In the genomic region with DNA sequence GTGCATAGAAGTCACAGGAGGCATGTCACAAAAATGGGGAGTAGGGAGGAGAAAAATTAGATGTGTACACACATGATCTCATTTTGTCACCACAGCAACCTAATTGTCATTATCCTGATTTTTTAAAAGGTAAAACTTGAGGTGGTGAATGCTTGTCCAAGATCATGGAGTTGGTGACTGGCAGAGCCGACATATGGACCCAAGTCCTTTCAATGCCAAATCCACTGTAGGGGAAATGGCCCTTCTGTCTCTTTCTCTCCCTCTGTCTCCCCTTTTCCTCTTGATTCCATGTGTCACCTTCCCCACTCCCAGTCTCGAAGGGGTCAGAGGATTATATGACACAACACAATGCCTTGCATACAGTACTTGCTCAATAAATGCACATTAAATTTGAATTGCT, we compare ENCODE assay signal across 13 cellular contexts.
A peak's percentile ranks its signal among the peaks of the same experiment; 100 is the strongest.
DNase-seq lines count a peak whose midpoint lies in the region; ATAC-seq and TF ChIP-seq lines count a peak whose summit lies in the region.
"Had no signal": no experiment of that assay in that cellular context is flagged by ENCODE, and none has a peak within 500 bp of the region (broad histone marks: within the 10 kb centered on the region; RNA-seq: fewer than 3 reads in every experiment).

No MANE protein-coding gene starts in this region.

- H3K4me1 Mint-ChIP-seq in MCF 10A (ENCODE audit: insufficient read depth, unreplicated experiment): peaks cover 19% of the 10 kb centered on the region

- POLR2A ChIA-PET in MCF 10A (lab: Yijun Ruan, JAX): interaction anchor here (0.8 to 1.5 kb wide), 9 partner anchors 11 to 916 kb away, joined by 3 to 8 read pairs (median 3); no protein-coding TSS in a partner anchor

- CTCF ChIA-PET in MCF 10A (lab: Yijun Ruan, JAX): interaction anchor here (0.8 to 1.2 kb wide), 2 partner anchors 22 to 849 kb away, joined by 3 read pairs; no protein-coding TSS in a partner anchor

- no peaks in the 10 kb centered on the region for H3K4me1 ChIP-seq in breast epithelium
- H3K4me1 ChIP-seq in body of pancreas: peaks cover 5% of the 10 kb centered on the region
- H3K4me1 ChIP-seq in lower lobe of right lung: peaks cover 21% of the 10 kb centered on the region
- peaks cover 5 to 10% (median 8%) of the 10 kb centered on the region in 4 donors for H3K4me1 ChIP-seq in transverse colon

- H3K27ac Mint-ChIP-seq in MCF 10A (ENCODE audit: low read depth, unreplicated experiment): no peak overlapping the region
- H3K27ac Mint-ChIP-seq: nephron had no signal

- no peaks in the 10 kb centered on the region for H3K27me3 Mint-ChIP-seq in MCF 10A (ENCODE audit: insufficient read depth, unreplicated experiment)
- H3K27me3 Mint-ChIP-seq: IgD-negative memory B cell had no signal

- H3K9me3 Mint-ChIP-seq in MCF 10A (ENCODE audit: unreplicated experiment): no peaks in the 10 kb centered on the region
- H3K9me3 Mint-ChIP-seq: IgD-negative memory B cell, nephron had no signal

- intact Hi-C loops in breast epithelium (cut with DNase I; ENCODE audit: low total_unique reads) (no loop called here), MCF 10A (cut with micrococcal nuclease) (loop anchor here (1.0 to 2.0 kb wide), 4 partner anchors 34 to 302 kb away; partner anchors contain the start of gene JUN), body of pancreas (cut with DNase I) (no loop called here), lower lobe of right lung (cut with DNase I) (no loop called here), transverse colon (cut with DNase I; ENCODE audit: low total_unique reads) (no loop called here)

- TF ChIP-seq POLR2A in breast epithelium (IDR thresholded peaks at IDR 0.05) (no peak), body of pancreas (IDR thresholded peaks at IDR 0.05) (no peak), transverse colon (IDR thresholded peaks at IDR 0.05) (no peak)

- no peak overlapping the region for H3K4me3 Mint-ChIP-seq in MCF 10A (ENCODE audit: unreplicated experiment)
- H3K4me3 Mint-ChIP-seq: IgD-negative memory B cell, nephron had no signal

- H3K36me3 Mint-ChIP-seq in MCF 10A (ENCODE audit: insufficient read depth, unreplicated experiment): no peaks in the 10 kb centered on the region

- TF ChIP-seq CTCF in breast epithelium (IDR thresholded peaks at IDR 0.05) (no peak), MCF 10A (IDR thresholded peaks at IDR 0.05; ENCODE audit: unreplicated experiment) (no peak), body of pancreas (IDR thresholded peaks at IDR 0.05) (no peak), lower lobe of right lung (IDR thresholded peaks at IDR 0.05) (no peak), transverse colon (IDR thresholded peaks at IDR 0.05) (no peak)

- H3K9me3 ChIP-seq in breast epithelium (no peaks in the 10 kb centered on the region), body of pancreas (no peaks in the 10 kb centered on the region), lower lobe of right lung (no peaks in the 10 kb centered on the region), transverse colon (no peaks in the 10 kb centered on the region), MG63 (no peaks in the 10 kb centered on the region)
- H3K9me3 ChIP-seq: thyroid gland had no signal

- BruUV-seq in MCF 10A (replicated peaks; lab: Mats Ljungman, UMichigan): no TSS peak

- no peaks in the 10 kb centered on the region for H3K36me3 ChIP-seq in breast epithelium
- H3K36me3 ChIP-seq in body of pancreas (replicated peaks in 1 of 2; ENCODE audit: insufficient read depth in 1 of 2, low read depth in 2 of 2): no peaks in the 10 kb centered on the region
- no peaks in the 10 kb centered on the region for H3K36me3 ChIP-seq in lower lobe of right lung
- no peaks in the 10 kb centered on the region for H3K36me3 ChIP-seq in transverse colon
- H3K36me3 ChIP-seq in MG63: no peaks in the 10 kb centered on the region
- H3K36me3 ChIP-seq: thyroid gland had no signal

- H3K27me3 ChIP-seq in breast epithelium: no peaks in the 10 kb centered on the region
- H3K27me3 ChIP-seq in body of pancreas: no peaks in the 10 kb centered on the region
- H3K27me3 ChIP-seq in lower lobe of right lung (ENCODE audit: low read depth): no peaks in the 10 kb centered on the region
- no peaks in the 10 kb centered on the region for H3K27me3 ChIP-seq in transverse colon
- no peaks in the 10 kb centered on the region for H3K27me3 ChIP-seq in MG63
- H3K27me3 ChIP-seq: thyroid gland had no signal

- DNase-seq in breast epithelium (ENCODE audit: low spot score in 2 of 2) (no peak), MCF 10A (ENCODE audit: unreplicated experiment) (no peak), body of pancreas (no peak), lower lobe of right lung (no peak), transverse colon (no peak), MG63 (no peak), iPS-NIHi7 (ENCODE audit: extremely low spot score) (no peak)
- no peak for DNase-seq in activated CD8-positive, alpha-beta memory T cell treated with anti-CD3 and anti-CD28 coated beads for 24 hours
- DNase-seq: effector memory CD4-positive, alpha-beta T cell; NCI-H510A had no signal

- no peak overlapping the region for H3K4me3 ChIP-seq in breast epithelium
- no peak overlapping the region for H3K4me3 ChIP-seq in body of pancreas
- no peak overlapping the region for H3K4me3 ChIP-seq in lower lobe of right lung
- no peak overlapping the region for H3K4me3 ChIP-seq in transverse colon
- H3K4me3 ChIP-seq in MG63: no peak overlapping the region
- H3K4me3 ChIP-seq: thyroid gland had no signal

- H3K27ac ChIP-seq in breast epithelium (peak overlapping the region; percentile 3 to 64), body of pancreas (no peak overlapping the region), lower lobe of right lung (peak overlapping the region; percentile 59), transverse colon (peak overlapping the region; percentile 21 to 41 (median 36))

- in situ Hi-C loops in transverse colon (cut with MboI; ENCODE audit: low pct_ligation_motif_present in 1 of 4, low pct_unique_long_range_greater_than_20kb in 1 of 4, low sequenced_read_pairs in 3 of 4): no loop called here

- WGBS in body of pancreas, 2 donors: 85 to 90% methylated on average over 2 of the region's 2 CpGs
- 93 to 96% methylated on average over 2 of the region's 2 CpGs for WGBS in transverse colon (ENCODE audit: low coverage in 1 of 2), 2 donors

- TF ChIP-seq EP300 in transverse colon (IDR thresholded peaks at IDR 0.05; ENCODE audit: low read depth): no peak

- ATAC-seq in body of pancreas (peak; percentile 4), lower lobe of right lung (no peak)

Comparison
In these comparisons a context has a peak if more than half of its experiments do, and no peak if none do; other contexts are left out.
1. H3K27ac ChIP-seq: peak in breast epithelium (2 of 2), lower lobe of right lung (single experiment) and transverse colon (4 of 4); none in body of pancreas (0 of 4).